Comparison of ENCODE assay signal across 14 cellular contexts in genomic region chr9:124214116-124214515, GRCh38. TPM values are rescaled to one million over a fixed set of nuclear protein-coding genes. Genes with fewer than 3 reads are reported as not detected.
DNase-seq lines count a peak whose midpoint lies in the region; ATAC-seq and TF ChIP-seq lines count a peak whose summit lies in the region.
"Had no signal": no experiment of that assay in that cellular context is flagged by ENCODE, and none has a peak within 500 bp of the region (broad histone marks: within the 10 kb centered on the region; RNA-seq: fewer than 3 reads in every experiment).

No MANE protein-coding gene starts in this region.

- H3K4me1 ChIP-seq in Loucy (ENCODE audit: insufficient read depth, low read length, poor library complexity, severe bottlenecking) (peaks cover 73% of the 10 kb centered on the region), adrenal gland (replicated peaks in 1 of 2) (peaks cover 0 to 6% of the 10 kb centered on the region in 2 donors)

- H4K20me1 ChIP-seq in Loucy (ENCODE audit: insufficient read depth, low read length, poor library complexity, severe bottlenecking), result no peaks in the 10 kb centered on the region

- no peak for TF ChIP-seq CTCF in Loucy (conservative IDR thresholded peaks at IDR 0.05; ENCODE audit: low read length)
- TF ChIP-seq CTCF in omental fat pad (IDR thresholded peaks at IDR 0.05), result no peak
- no peak for TF ChIP-seq CTCF in adrenal gland (IDR thresholded peaks at IDR 0.05)

- H3K27ac ChIP-seq in adrenal gland, result no peak overlapping the region
- H3K27ac ChIP-seq: VCaP had no signal

- H3K27me3 ChIP-seq in Loucy (ENCODE audit: insufficient read depth, low read length, poor library complexity, severe bottlenecking), result no peaks in the 10 kb centered on the region
- no peaks in the 10 kb centered on the region for H3K27me3 ChIP-seq in adrenal gland

- H3K79me2 ChIP-seq in Loucy (ENCODE audit: insufficient read depth, low read length), result no peaks in the 10 kb centered on the region

- H3K27me3 Mint-ChIP-seq in T-helper 2 cell treated with Interferon-gamma antibody and Interleukin-4, amounts not matched to agents 5 μg/mL and 100 μg/mL, for 36 hours (ENCODE audit: low read depth), result no peaks in the 10 kb centered on the region
- H3K27me3 Mint-ChIP-seq in central memory CD8-positive, alpha-beta T cell, result no peaks in the 10 kb centered on the region

- peak overlapping the region; percentile 71 for H3K27ac Mint-ChIP-seq in T-helper 2 cell treated with Interferon-gamma antibody and Interleukin-4, amounts not matched to agents 5 μg/mL and 100 μg/mL, for 36 hours
- H3K27ac Mint-ChIP-seq in central memory CD8-positive, alpha-beta T cell (ENCODE audit: low read depth), result no peak overlapping the region

- no peaks in the 10 kb centered on the region for H3K9me3 ChIP-seq in Loucy (ENCODE audit: insufficient read depth, low read depth, low read length)
- no peaks in the 10 kb centered on the region for H3K9me3 ChIP-seq in adrenal gland (replicated peaks in 1 of 3)

- ATAC-seq in central memory CD8-positive, alpha-beta T cell (replicated peaks; ENCODE audit: extremely low read depth, poor library complexity, severe bottlenecking), result no peak
- ATAC-seq in omental fat pad (ENCODE audit: low FRiP score), result peak; percentile 19
- ATAC-seq: esophagus mucosa had no signal

- no peak overlapping the region for H3K4me3 Mint-ChIP-seq in T-helper 2 cell treated with Interferon-gamma antibody and Interleukin-4, amounts not matched to agents 5 μg/mL and 100 μg/mL, for 36 hours
- H3K4me3 Mint-ChIP-seq in central memory CD8-positive, alpha-beta T cell, result peak overlapping the region; percentile 6

- no peak overlapping the region for H3K4me3 ChIP-seq in Loucy (ENCODE audit: low read length, poor library complexity, severe bottlenecking)
- H3K4me3 ChIP-seq in adrenal gland, result no peak overlapping the region

- intact Hi-C loops in adrenal gland (cut with DNase I), result no loop called here

- 48 to 61% (median 53%) methylated on average over 8 of the region's 8 CpGs for WGBS in adrenal gland, 4 donors

- DNase-seq in T-helper 2 cell treated with Interferon-gamma antibody and Interleukin-4, amounts not matched to agents 5 μg/mL and 100 μg/mL, for 36 hours (ENCODE audit: low spot score), result no peak
- DNase-seq in T-helper 2 cell (no peak), omental fat pad (ENCODE audit: low spot score) (no peak), NCI-H446 (lab: John Stamatoyannopoulos, UW) (no peak), adrenal gland (no peak), DMS153 treated with DMSO at 0.1 percent for 48 hours (lab: John Stamatoyannopoulos, UW; ENCODE audit: unreplicated experiment) (no peak)
- no peak for DNase-seq in central memory CD8-positive, alpha-beta T cell (ENCODE audit: low spot score in 2 of 2)
- DNase-seq: COR-L47, HCEC 1CT, midbrain, NCI-H345 had no signal

- no peaks in the 10 kb centered on the region for H3F3A ChIP-seq in Loucy (ENCODE audit: low read depth)

- H3K36me3 Mint-ChIP-seq in T-helper 2 cell treated with Interferon-gamma antibody and Interleukin-4, amounts not matched to agents 5 μg/mL and 100 μg/mL, for 36 hours (ENCODE audit: low read depth), result no peaks in the 10 kb centered on the region
- peaks cover 6% of the 10 kb centered on the region for H3K36me3 Mint-ChIP-seq in central memory CD8-positive, alpha-beta T cell (ENCODE audit: insufficient read depth)

- peaks cover 64% of the 10 kb centered on the region for H3K4me1 Mint-ChIP-seq in T-helper 2 cell treated with Interferon-gamma antibody and Interleukin-4, amounts not matched to agents 5 μg/mL and 100 μg/mL, for 36 hours (ENCODE audit: low read depth)
- H3K4me1 Mint-ChIP-seq in central memory CD8-positive, alpha-beta T cell, result peaks cover 68% of the 10 kb centered on the region

- H3K9ac ChIP-seq in Loucy (ENCODE audit: low read depth, low read length, poor library complexity, severe bottlenecking), result peak overlapping the region; percentile 81

- H3K9me2 ChIP-seq in Loucy (replicated peaks; ENCODE audit: low read depth, low read length), result no peaks in the 10 kb centered on the region

- H2AFZ ChIP-seq in Loucy (ENCODE audit: low read length), result 0 out of 2 replicates have a peak overlapping the region, but pooled peaks have one; percentile 22

- no peak for TF ChIP-seq POLR2A in adrenal gland (IDR thresholded peaks at IDR 0.05)

- H3K9me3 Mint-ChIP-seq in T-helper 2 cell treated with Interferon-gamma antibody and Interleukin-4, amounts not matched to agents 5 μg/mL and 100 μg/mL, for 36 hours, result no peaks in the 10 kb centered on the region
- H3K9me3 Mint-ChIP-seq in central memory CD8-positive, alpha-beta T cell, result no peaks in the 10 kb centered on the region

- H3K36me3 ChIP-seq in Loucy (ENCODE audit: insufficient read depth, low read length), result no peaks in the 10 kb centered on the region
- no peaks in the 10 kb centered on the region for H3K36me3 ChIP-seq in adrenal gland (replicated peaks in 1 of 2)

- no peak overlapping the region for H3K4me2 ChIP-seq in Loucy (ENCODE audit: low read depth, low read length, poor library complexity, severe bottlenecking)

RNA-seq across cellular contexts. Expression of gene NEK6, which starts 43.6 kb away (rescaled TPM):
- total RNA-seq in omental fat pad (10 to 100 TPM; 11.8 to 52.1 (median 29.0) TPM), adrenal gland (10 to 100 TPM in 7 of 8 donors, 1 to 10 TPM in 1; 6.6 to 27.2 (median 20.5) TPM)
- 1 to 10 TPM; 4.0 to 8.5 (median 8.3) TPM for polyA plus RNA-seq in adrenal gland
